Comparison of ENCODE assay signal across 1 cellular context in genomic region chr1:178921499-178921898, GRCh38.
TF ChIP-seq lines count a peak whose summit lies in the region.

No MANE protein-coding gene starts in this region.

TF ChIP-seq in GM12891, 5 proteins besides CTCF, POLR2A, EP300 and RAD21:
- TF ChIP-seq PAX5 (IDR thresholded peaks at IDR 0.05; ENCODE audit: insufficient read depth, low read length, severe bottlenecking) (no peak), POLR2AphosphoS5 (IDR thresholded peaks at IDR 0.05; ENCODE audit: low read depth, low read length) (no peak), SPI1 (IDR thresholded peaks at IDR 0.05; ENCODE audit: low read depth, low read length) (no peak), POU2F2 (IDR thresholded peaks at IDR 0.05; ENCODE audit: low read depth, low read length) (no peak), TAF1 (IDR thresholded peaks at IDR 0.05; ENCODE audit: low read depth, low read length) (no peak)
